In the genomic region with DNA sequence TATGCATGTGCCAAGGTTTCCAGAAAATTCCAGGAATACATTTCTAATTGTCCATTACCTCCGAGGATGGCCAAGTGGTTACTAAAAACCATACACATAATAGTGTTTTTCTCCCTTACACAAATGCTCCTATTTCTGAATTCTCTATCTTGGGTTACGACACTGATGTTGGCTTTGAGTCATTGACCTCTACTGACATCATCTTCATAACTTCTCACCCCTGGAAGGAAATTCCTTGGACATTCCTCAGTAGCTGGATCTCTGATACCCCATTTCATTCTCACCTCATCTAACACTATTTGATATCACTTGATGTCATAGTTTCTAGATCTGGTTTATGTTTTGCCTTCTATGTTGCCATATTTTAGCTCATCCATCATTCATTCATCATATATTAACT, we compare ENCODE assay signal across 22 cellular contexts.
"Had no signal": no experiment of that assay in that cellular context is flagged by ENCODE, and none has a peak within 500 bp of the region (broad histone marks: within the 10 kb centered on the region; RNA-seq: fewer than 3 reads in every experiment).

No MANE protein-coding gene starts in this region.

- ATAC-seq: foreskin keratinocyte; lower lobe of right lung; natural killer cell; sciatic nerve; stimulated activated memory B cell treated with anti-CD40 and anti-IgM and Interleukin-4, amounts not matched to agents 10 μg/mL and 1 μg/mL and 100 μg/mL, for 72 hours had no signal

- H3K9me3 ChIP-seq: esophagus squamous epithelium, left ventricle myocardium inferior, lower lobe of right lung, spleen, tibial artery, upper lobe of left lung, vagina had no signal

- DNase-seq: esophagus squamous epithelium; foreskin keratinocyte; immature natural killer cell; left cardiac atrium; left ventricle myocardium inferior; lower lobe of right lung; natural killer cell; posterior cingulate gyrus; spleen; stimulated activated CD4-positive, alpha-beta T cell treated with anti-CD3 and anti-CD28 coated beads, Interleukin-15, amount 100 ng/mL, for 24 hours; stimulated activated CD4-positive, alpha-beta T cell treated with anti-CD3 and anti-CD28 coated beads, Interleukin-1b, Interleukin-23, amount 100 ng/mL, for 48 hours; stimulated activated CD4-positive, alpha-beta T cell treated with anti-CD3 and anti-CD28 coated beads, Interleukin-4, amount 100 ng/mL, for 24 hours; tibial artery; upper lobe of left lung had no signal

- H3K4me3 ChIP-seq: esophagus squamous epithelium, left ventricle myocardium inferior, lower lobe of right lung, spleen, tibial artery, upper lobe of left lung, vagina had no signal

- FAIRE-seq: keratinocyte had no signal

- H3K27ac ChIP-seq: esophagus squamous epithelium, foreskin keratinocyte, left ventricle myocardium inferior, lower lobe of right lung, spleen, tibial artery, upper lobe of left lung, vagina had no signal

- H3K4me3 Mint-ChIP-seq: immature natural killer cell; memory B cell; mesothelial cell of epicardium; natural killer cell; neural crest cell; stimulated activated memory B cell treated with anti-CD40 and anti-IgM and Interleukin-4, amounts not matched to agents 10 μg/mL and 1 μg/mL and 100 μg/mL, for 72 hours; stimulated activated naive CD8-positive, alpha-beta T cell treated with anti-CD3 and anti-CD28 coated beads, Interleukin-15, Interleukin-2, amounts not matched to agents 100 ng/mL and 50 ng/mL, for 24 hours had no signal

- H3K27ac Mint-ChIP-seq: memory B cell; mesothelial cell of epicardium; natural killer cell; stimulated activated memory B cell treated with anti-CD40 and anti-IgM and Interleukin-4, amounts not matched to agents 10 μg/mL and 1 μg/mL and 100 μg/mL, for 72 hours; stimulated activated naive CD8-positive, alpha-beta T cell treated with anti-CD3 and anti-CD28 coated beads, Interleukin-15, Interleukin-2, amounts not matched to agents 100 ng/mL and 50 ng/mL, for 24 hours had no signal

- H3K9me3 Mint-ChIP-seq: immature natural killer cell; memory B cell; mesothelial cell of epicardium; natural killer cell; stimulated activated memory B cell treated with anti-CD40 and anti-IgM and Interleukin-4, amounts not matched to agents 10 μg/mL and 1 μg/mL and 100 μg/mL, for 72 hours; stimulated activated naive CD8-positive, alpha-beta T cell treated with anti-CD3 and anti-CD28 coated beads, Interleukin-15, Interleukin-2, amounts not matched to agents 100 ng/mL and 50 ng/mL, for 24 hours had no signal

- H3K4me1 Mint-ChIP-seq: immature natural killer cell; memory B cell; mesothelial cell of epicardium; natural killer cell; neural crest cell; stimulated activated memory B cell treated with anti-CD40 and anti-IgM and Interleukin-4, amounts not matched to agents 10 μg/mL and 1 μg/mL and 100 μg/mL, for 72 hours had no signal

- H3K27me3 Mint-ChIP-seq: memory B cell; stimulated activated memory B cell treated with anti-CD40 and anti-IgM and Interleukin-4, amounts not matched to agents 10 μg/mL and 1 μg/mL and 100 μg/mL, for 72 hours; stimulated activated naive CD8-positive, alpha-beta T cell treated with anti-CD3 and anti-CD28 coated beads, Interleukin-15, Interleukin-2, amounts not matched to agents 100 ng/mL and 50 ng/mL, for 24 hours had no signal

- H3K36me3 ChIP-seq: esophagus squamous epithelium, left ventricle myocardium inferior, lower lobe of right lung, spleen, tibial artery, upper lobe of left lung, vagina had no signal

- H3K27me3 ChIP-seq: esophagus squamous epithelium, foreskin keratinocyte, spleen, tibial artery, upper lobe of left lung, vagina had no signal

- H3K4me1 ChIP-seq: esophagus squamous epithelium, foreskin keratinocyte, lower lobe of right lung, spleen, tibial artery, upper lobe of left lung, vagina had no signal

- H3K36me3 Mint-ChIP-seq: immature natural killer cell; memory B cell; mesothelial cell of epicardium; natural killer cell; stimulated activated memory B cell treated with anti-CD40 and anti-IgM and Interleukin-4, amounts not matched to agents 10 μg/mL and 1 μg/mL and 100 μg/mL, for 72 hours had no signal
